In genomic region chr2:157107877-157108276, GRCh38 we compare ENCODE assay signal across 11 cellular contexts.
A peak's percentile ranks its signal among the peaks of the same experiment; 100 is the strongest.
DNase-seq lines count a peak whose midpoint lies in the region; ATAC-seq and TF ChIP-seq lines count a peak whose summit lies in the region.
"Had no signal": no experiment of that assay in that cellular context is flagged by ENCODE, and none has a peak within 500 bp of the region (broad histone marks: within the 10 kb centered on the region; RNA-seq: fewer than 3 reads in every experiment).

No MANE protein-coding gene starts in this region.

- DNase-seq in COR-L47 (lab: John Stamatoyannopoulos, UW) (peak; percentile 84), PC-3 (peak; percentile 43), foreskin keratinocyte (peak; percentile 68 to 87), H7 (no peak), NCI-H2107 treated with DMSO at 0.1 percent for 48 hours (lab: John Stamatoyannopoulos, UW; ENCODE audit: unreplicated experiment) (no peak), hippocampal formation (lab: John Stamatoyannopoulos, UW) (no peak), natural killer cell (no peak)
- DNase-seq: CD4-positive, CD25-positive, alpha-beta regulatory T cell; naive B cell; stimulated activated CD4-positive, alpha-beta T cell treated with anti-CD3 and anti-CD28 coated beads, Interleukin-2, amount 100 ng/mL, for 48 hours had no signal

- no peaks in the 10 kb centered on the region for H3K4me1 Mint-ChIP-seq in natural killer cell
- H3K4me1 Mint-ChIP-seq: CD4-positive, CD25-positive, alpha-beta regulatory T cell; naive B cell had no signal

- no peaks in the 10 kb centered on the region for H3K36me3 ChIP-seq in PC-3 (ENCODE audit: low read depth, low read length)
- H3K36me3 ChIP-seq in H7 (replicated peaks; ENCODE audit: control insufficient read depth, insufficient read depth, low read length) = no peaks in the 10 kb centered on the region

- H3K27ac ChIP-seq in PC-3 (ENCODE audit: low read length) (no peak overlapping the region), foreskin keratinocyte (no peak overlapping the region)

- no peaks in the 10 kb centered on the region for H3K9me3 ChIP-seq in PC-3 (ENCODE audit: low read length)

- no peaks in the 10 kb centered on the region for H4K20me1 ChIP-seq in PC-3 (ENCODE audit: low read length)

- no peak overlapping the region for H3K4me2 ChIP-seq in PC-3 (ENCODE audit: low read length)

- no peaks in the 10 kb centered on the region for H3K79me2 ChIP-seq in PC-3 (ENCODE audit: low read length)

- H3K27me3 ChIP-seq in PC-3 (ENCODE audit: low read length) = no peaks in the 10 kb centered on the region
- H3K27me3 ChIP-seq in foreskin keratinocyte = peaks cover 5% of the 10 kb centered on the region
- H3K27me3 ChIP-seq in H7 (ENCODE audit: control insufficient read depth, insufficient read depth, low read length) = no peaks in the 10 kb centered on the region

- H3K9ac ChIP-seq in PC-3 (ENCODE audit: low read length) = no peak overlapping the region

- CTCF ChIA-PET in PC-3 (lab: Charles Lee) = no interaction called here

- ATAC-seq in PC-3 (peak; percentile 31; the same call in 1 of the 2 replicates), foreskin keratinocyte (peak; percentile 79), natural killer cell (no peak)

- POLR2A ChIA-PET in PC-3 (lab: Charles Lee; ENCODE audit: unreplicated experiment) = no interaction called here

- no peak overlapping the region for H3K27ac Mint-ChIP-seq in natural killer cell
- H3K27ac Mint-ChIP-seq: CD4-positive, CD25-positive, alpha-beta regulatory T cell; naive B cell had no signal

- H3K4me3 Mint-ChIP-seq in natural killer cell = no peak overlapping the region
- H3K4me3 Mint-ChIP-seq: CD4-positive, CD25-positive, alpha-beta regulatory T cell; naive B cell had no signal

- H3F3A ChIP-seq in PC-3 (ENCODE audit: low read length, unreplicated experiment) = no peaks in the 10 kb centered on the region

- TF ChIP-seq CTCF in PC-3 (conservative IDR thresholded peaks at IDR 0.05; ENCODE audit: low read depth, low read length) (no peak), foreskin keratinocyte (conservative IDR thresholded peaks at IDR 0.05) (no peak), natural killer cell (IDR thresholded peaks at IDR 0.05) (no peak)

- peaks cover under 1 to 36% of the 10 kb centered on the region in 2 donors for H3K9me3 Mint-ChIP-seq in natural killer cell

- H3K4me3 ChIP-seq in PC-3 (ENCODE audit: low read length) (no peak overlapping the region), H7 (ENCODE audit: insufficient read depth, low read depth, low read length) (no peak overlapping the region)

- no TSS peak for BruUV-seq in PC-3 (replicated peaks; lab: Mats Ljungman, UMichigan)

- H3K27me3 Mint-ChIP-seq in natural killer cell (ENCODE audit: low read depth in 2 of 2) = no peaks in the 10 kb centered on the region
- H3K27me3 Mint-ChIP-seq: naive B cell had no signal

- no peak overlapping the region for H2AFZ ChIP-seq in PC-3 (ENCODE audit: low read length)

- no peaks in the 10 kb centered on the region for H3K9me2 ChIP-seq in PC-3 (replicated peaks; ENCODE audit: low read length)

- TF ChIP-seq RAD21 in Ishikawa (IDR thresholded peaks at IDR 0.05; ENCODE audit: low read depth) = no peak

- intact Hi-C loops in PC-3 (cut with micrococcal nuclease) = no loop called here
- intact Hi-C loops in natural killer cell (cut with micrococcal nuclease) = no loop called here

- peaks cover 23% of the 10 kb centered on the region for H3K36me3 Mint-ChIP-seq in natural killer cell
- H3K36me3 Mint-ChIP-seq: CD4-positive, CD25-positive, alpha-beta regulatory T cell; naive B cell had no signal

- no peak for TF ChIP-seq EP300 in Ishikawa (IDR thresholded peaks at IDR 0.05; ENCODE audit: borderline replicate concordance)

- H3K4me1 ChIP-seq in PC-3 (ENCODE audit: insufficient read depth, low read length) = no peaks in the 10 kb centered on the region
- H3K4me1 ChIP-seq in foreskin keratinocyte = no peaks in the 10 kb centered on the region

TF ChIP-seq in Ishikawa, 13 proteins besides CTCF, POLR2A, EP300 and RAD21:
- TF ChIP-seq CEBPB (IDR thresholded peaks at IDR 0.05) = no peak
- TF ChIP-seq, protein P1, sequence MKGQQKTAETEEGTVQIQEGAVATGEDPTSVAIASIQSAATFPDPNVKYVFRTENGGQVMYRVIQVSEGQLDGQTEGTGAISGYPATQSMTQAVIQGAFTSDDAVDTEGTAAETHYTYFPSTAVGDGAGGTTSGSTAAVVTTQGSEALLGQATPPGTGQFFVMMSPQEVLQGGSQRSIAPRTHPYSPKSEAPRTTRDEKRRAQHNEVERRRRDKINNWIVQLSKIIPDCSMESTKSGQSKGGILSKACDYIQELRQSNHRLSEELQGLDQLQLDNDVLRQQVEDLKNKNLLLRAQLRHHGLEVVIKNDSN (IDR thresholded peaks at IDR 0.05) = no peak
- no peak for TF ChIP-seq TCF12 (IDR thresholded peaks at IDR 0.05; ENCODE audit: low read depth)
- TF ChIP-seq EGR1 (IDR thresholded peaks at IDR 0.05) = no peak
- TF ChIP-seq NFIC (IDR thresholded peaks at IDR 0.05) = peak; percentile 85
- TF ChIP-seq REST (IDR thresholded peaks at IDR 0.05; ENCODE audit: low read depth) = no peak

Comparison
In these comparisons a context has a peak if more than half of its experiments do, and no peak if none do; other contexts are left out.
1. DNase-seq: peak in COR-L47 (single experiment), PC-3 (single experiment) and foreskin keratinocyte (2 of 2); none in H7 (single experiment), NCI-H2107 treated with DMSO at 0.1 percent for 48 hours (single experiment), hippocampal formation (0 of 2) and natural killer cell (single experiment).
2. ATAC-seq: peak in PC-3 (single experiment) and foreskin keratinocyte (single experiment); none in natural killer cell (0 of 3).